ENCODE assay signal across 8 cellular contexts in genomic region chr14:24425704-24426103, GRCh38. TPM values are rescaled to one million over a fixed set of nuclear protein-coding genes. Genes with fewer than 3 reads are reported as not detected.
DNase-seq lines count a peak whose midpoint lies in the region; ATAC-seq, FAIRE-seq and TF ChIP-seq lines count a peak whose summit lies in the region.
"Had no signal": no experiment of that assay in that cellular context is flagged by ENCODE, and none has a peak within 500 bp of the region (broad histone marks: within the 10 kb centered on the region; RNA-seq: fewer than 3 reads in every experiment).

No MANE protein-coding gene starts in this region.

- ATAC-seq in GM19351 (IDR thresholded peaks at IDR 0.05; ENCODE audit: unreplicated experiment), result no peak

- peaks cover 12% of the 10 kb centered on the region for H3K4me1 ChIP-seq in astrocyte (ENCODE audit: insufficient read depth, low read length)

- DNase-seq in NCI-H510A (lab: John Stamatoyannopoulos, UW) (peak; percentile 23), NCI-H510A treated with DMSO at 0.1 percent for 48 hours (lab: John Stamatoyannopoulos, UW) (no peak), astrocyte (ENCODE audit: low read depth) (peak; percentile 66), non-pigmented ciliary epithelial cell (ENCODE audit: low read depth) (peak; percentile 68), GDM1 (lab: John Stamatoyannopoulos, UW) (no peak)
- DNase-seq: activated CD4-positive, alpha-beta T cell treated with anti-CD3 and anti-CD28 coated beads, Interleukin-2, amount 50 U/mL, for 1 hour had no signal

- peaks cover 6% of the 10 kb centered on the region for H3K79me2 ChIP-seq in astrocyte (ENCODE audit: insufficient read depth, low read length)

- TF ChIP-seq CTCF in astrocyte (IDR thresholded peaks at IDR 0.05; ENCODE audit: insufficient read depth, low read depth, low read length), result no peak

- H3K27me3 Mint-ChIP-seq in astrocyte (ENCODE audit: low read depth, unreplicated experiment), result peaks cover 2% of the 10 kb centered on the region

- FAIRE-seq in astrocyte (lab: Jason Lieb, UNC), result peak; percentile 43

- H3K27me3 ChIP-seq in astrocyte (ENCODE audit: insufficient read depth, low read length), result peaks cover 18% of the 10 kb centered on the region

- no peaks in the 10 kb centered on the region for H3K9me3 Mint-ChIP-seq in astrocyte (ENCODE audit: unreplicated experiment)

- H3K4me3 ChIP-seq in astrocyte (ENCODE audit: insufficient read depth, low read depth, low read length), result no peak overlapping the region

- no peak overlapping the region for H2AFZ ChIP-seq in astrocyte (ENCODE audit: low read depth, low read length)

- peak overlapping the region; percentile 15 for H3K4me2 ChIP-seq in astrocyte (ENCODE audit: low read length)

- H3K9ac ChIP-seq in astrocyte (ENCODE audit: low read length), result no peak overlapping the region

- H3K36me3 Mint-ChIP-seq in astrocyte (ENCODE audit: low read depth, unreplicated experiment), result no peaks in the 10 kb centered on the region

- H4K20me1 ChIP-seq in astrocyte (ENCODE audit: insufficient read depth, low read length), result peaks cover 1% of the 10 kb centered on the region

- peak overlapping the region; percentile 98 for H3K27ac Mint-ChIP-seq in astrocyte (ENCODE audit: unreplicated experiment)
- H3K27ac Mint-ChIP-seq: B cell had no signal

- no peaks in the 10 kb centered on the region for H3K36me3 ChIP-seq in astrocyte (ENCODE audit: insufficient read depth, low read length)

- peaks cover 15% of the 10 kb centered on the region for H3K4me1 Mint-ChIP-seq in astrocyte (ENCODE audit: low read depth, unreplicated experiment)

- no peaks in the 10 kb centered on the region for H3K9me3 ChIP-seq in astrocyte (ENCODE audit: insufficient read depth, low read depth, low read length)

- peak overlapping the region; percentile 2 for H3K27ac ChIP-seq in astrocyte (ENCODE audit: low read depth, low read length)

- H3K4me3 Mint-ChIP-seq in astrocyte (ENCODE audit: unreplicated experiment), result peak overlapping the region; percentile 6
- H3K4me3 Mint-ChIP-seq: B cell had no signal

RNA-seq across cellular contexts. Expression of gene CBLN3, which starts 3.8 kb away (rescaled TPM):
- 3.9 and 5.4 TPM in 2 replicates for total RNA-seq in astrocyte

RNA-seq across cellular contexts. Expression of gene KHNYN, which starts 4.0 kb away (rescaled TPM):
- total RNA-seq in astrocyte, result 45.5 and 50.5 TPM in 2 replicates

RNA-seq across cellular contexts. Expression of gene SDR39U1, which starts 16.9 kb away (rescaled TPM):
- 27.6 and 28.1 TPM in 2 replicates for total RNA-seq in astrocyte

RNA-seq across cellular contexts. Expression of gene NYNRIN, which starts 26.9 kb away (rescaled TPM):
- 25.4 and 32.0 TPM in 2 replicates for total RNA-seq in astrocyte

RNA-seq across cellular contexts. Expression of gene NFATC4, which starts 57.7 kb away (rescaled TPM):
- 61.9 and 73.9 TPM in 2 replicates for total RNA-seq in astrocyte

Comparison
In these comparisons a context has a peak if more than half of its experiments do, and no peak if none do; other contexts are left out.
1. DNase-seq: peak in NCI-H510A (single experiment), astrocyte (single experiment) and non-pigmented ciliary epithelial cell (single experiment); none in NCI-H510A treated with DMSO at 0.1 percent for 48 hours (single experiment) and GDM1 (single experiment).